11 cellular contexts compared by ENCODE assay signal in genomic region chr18:48790226-48790863, GRCh38.
DNase-seq lines count a peak whose midpoint lies in the region; ATAC-seq and TF ChIP-seq lines count a peak whose summit lies in the region.
"Had no signal": no experiment of that assay in that cellular context is flagged by ENCODE, and none has a peak within 500 bp of the region (broad histone marks: within the 10 kb centered on the region; RNA-seq: fewer than 3 reads in every experiment).

No MANE protein-coding gene starts in this region.

- POLR2A ChIA-PET in activated naive CD8-positive, alpha-beta T cell treated with anti-CD3 and anti-CD28 coated beads, Interleukin-2, amount 10 ng/mL, durations not matched to agents 7 days and 5 days (lab: Charles Lee): interaction anchor here (0.9 kb wide), 1 partner anchor 34 kb away, joined by 5 read pairs; no protein-coding TSS in a partner anchor

- no peak for TF ChIP-seq POLR2A in uterus (IDR thresholded peaks at IDR 0.05)

- H3K36me3 ChIP-seq in uterus: no peaks in the 10 kb centered on the region

- no peak for TF ChIP-seq CTCF in endothelial cell (IDR thresholded peaks at IDR 0.05; ENCODE audit: unreplicated experiment)
- TF ChIP-seq CTCF in uterus (IDR thresholded peaks at IDR 0.05): no peak

- no peaks in the 10 kb centered on the region for H3K9me3 ChIP-seq in uterus

- no peak for ATAC-seq in activated naive CD8-positive, alpha-beta T cell treated with anti-CD3 and anti-CD28 coated beads, Interleukin-2, amount 10 ng/mL, durations not matched to agents 7 days and 5 days (ENCODE audit: low read depth)
- ATAC-seq in activated naive CD8-positive, alpha-beta T cell treated with anti-CD3 and anti-CD28 coated beads, Interleukin-2, amount 50 U/mL, for 24 hours: no peak
- no peak for ATAC-seq in HG02981 (IDR thresholded peaks at IDR 0.05; ENCODE audit: unreplicated experiment)
- ATAC-seq in GM19395 (IDR thresholded peaks at IDR 0.05; ENCODE audit: unreplicated experiment): no peak

- H3K4me3 ChIP-seq in uterus: no peak overlapping the region

- DNase-seq in activated naive CD8-positive, alpha-beta T cell treated with anti-CD3 and anti-CD28 coated beads, Interleukin-2, amount 10 ng/mL, durations not matched to agents 7 days and 5 days: peak; percentile 22
- no peak for DNase-seq in activated naive CD8-positive, alpha-beta T cell treated with anti-CD3 and anti-CD28 coated beads, Interleukin-2, amount 50 U/mL, for 24 hours
- DNase-seq in endothelial cell (ENCODE audit: low spot score) (no peak), mucosa of gallbladder (ENCODE audit: low spot score) (peak; percentile 54), uterus (peak; percentile 52 to 69), NOMO-1 (lab: John Stamatoyannopoulos, UW; ENCODE audit: unreplicated experiment in 2 of 2) (no peak)
- DNase-seq: GDM1, NCI-H524 treated with DMSO at 0.1 percent for 48 hours had no signal

- H3K9me3 Mint-ChIP-seq in activated naive CD8-positive, alpha-beta T cell treated with anti-CD3 and anti-CD28 coated beads, Interleukin-2, amount 10 ng/mL, durations not matched to agents 7 days and 5 days: peaks cover 4% of the 10 kb centered on the region
- H3K9me3 Mint-ChIP-seq in activated naive CD8-positive, alpha-beta T cell treated with anti-CD3 and anti-CD28 coated beads, Interleukin-2, amount 50 U/mL, for 24 hours: no peaks in the 10 kb centered on the region
- no peaks in the 10 kb centered on the region for H3K9me3 Mint-ChIP-seq in endothelial cell (ENCODE audit: unreplicated experiment)

- no peaks in the 10 kb centered on the region for H3K4me1 ChIP-seq in uterus

- peaks cover 6% of the 10 kb centered on the region for H3K27me3 Mint-ChIP-seq in activated naive CD8-positive, alpha-beta T cell treated with anti-CD3 and anti-CD28 coated beads, Interleukin-2, amount 10 ng/mL, durations not matched to agents 7 days and 5 days
- H3K27me3 Mint-ChIP-seq in activated naive CD8-positive, alpha-beta T cell treated with anti-CD3 and anti-CD28 coated beads, Interleukin-2, amount 50 U/mL, for 24 hours: no peaks in the 10 kb centered on the region
- peaks cover 10% of the 10 kb centered on the region for H3K27me3 Mint-ChIP-seq in endothelial cell (ENCODE audit: unreplicated experiment)

- no peaks in the 10 kb centered on the region for H3K27me3 ChIP-seq in uterus

- H3K36me3 Mint-ChIP-seq in activated naive CD8-positive, alpha-beta T cell treated with anti-CD3 and anti-CD28 coated beads, Interleukin-2, amount 10 ng/mL, durations not matched to agents 7 days and 5 days: peaks cover 7% of the 10 kb centered on the region
- no peaks in the 10 kb centered on the region for H3K36me3 Mint-ChIP-seq in activated naive CD8-positive, alpha-beta T cell treated with anti-CD3 and anti-CD28 coated beads, Interleukin-2, amount 50 U/mL, for 24 hours (ENCODE audit: low read depth)
- peaks cover 11% of the 10 kb centered on the region for H3K36me3 Mint-ChIP-seq in endothelial cell (ENCODE audit: low read depth, unreplicated experiment)

- peaks cover 15% of the 10 kb centered on the region for H3K4me1 Mint-ChIP-seq in activated naive CD8-positive, alpha-beta T cell treated with anti-CD3 and anti-CD28 coated beads, Interleukin-2, amount 10 ng/mL, durations not matched to agents 7 days and 5 days
- H3K4me1 Mint-ChIP-seq in activated naive CD8-positive, alpha-beta T cell treated with anti-CD3 and anti-CD28 coated beads, Interleukin-2, amount 50 U/mL, for 24 hours: peaks cover 17% of the 10 kb centered on the region
- H3K4me1 Mint-ChIP-seq in endothelial cell (ENCODE audit: unreplicated experiment): peaks cover 6% of the 10 kb centered on the region

- peak overlapping the region; percentile 8 to 16 for H3K27ac ChIP-seq in uterus
- H3K27ac ChIP-seq: KMS-11 had no signal

- no peak overlapping the region for H3K27ac Mint-ChIP-seq in activated naive CD8-positive, alpha-beta T cell treated with anti-CD3 and anti-CD28 coated beads, Interleukin-2, amount 10 ng/mL, durations not matched to agents 7 days and 5 days
- H3K27ac Mint-ChIP-seq in activated naive CD8-positive, alpha-beta T cell treated with anti-CD3 and anti-CD28 coated beads, Interleukin-2, amount 50 U/mL, for 24 hours: no peak overlapping the region
- H3K27ac Mint-ChIP-seq in endothelial cell (ENCODE audit: unreplicated experiment): no peak overlapping the region

- intact Hi-C loops in uterus (cut with DNase I; ENCODE audit: low total_unique reads): no loop called here

- no peak overlapping the region for H3K4me3 Mint-ChIP-seq in activated naive CD8-positive, alpha-beta T cell treated with anti-CD3 and anti-CD28 coated beads, Interleukin-2, amount 10 ng/mL, durations not matched to agents 7 days and 5 days
- no peak overlapping the region for H3K4me3 Mint-ChIP-seq in activated naive CD8-positive, alpha-beta T cell treated with anti-CD3 and anti-CD28 coated beads, Interleukin-2, amount 50 U/mL, for 24 hours
- H3K4me3 Mint-ChIP-seq in endothelial cell (ENCODE audit: unreplicated experiment): peak overlapping the region; percentile 15

Comparison
In these comparisons a context has a peak if more than half of its experiments do, and no peak if none do; other contexts are left out.
1. DNase-seq: peak in activated naive CD8-positive, alpha-beta T cell treated with anti-CD3 and anti-CD28 coated beads, Interleukin-2, amount 10 ng/mL, durations not matched to agents 7 days and 5 days (single experiment), mucosa of gallbladder (single experiment) and uterus (2 of 2); none in activated naive CD8-positive, alpha-beta T cell treated with anti-CD3 and anti-CD28 coated beads, Interleukin-2, amount 50 U/mL, for 24 hours (single experiment), endothelial cell (single experiment) and NOMO-1 (0 of 2).